ENCODE assay signal across 1 cellular context in the genomic region with DNA sequence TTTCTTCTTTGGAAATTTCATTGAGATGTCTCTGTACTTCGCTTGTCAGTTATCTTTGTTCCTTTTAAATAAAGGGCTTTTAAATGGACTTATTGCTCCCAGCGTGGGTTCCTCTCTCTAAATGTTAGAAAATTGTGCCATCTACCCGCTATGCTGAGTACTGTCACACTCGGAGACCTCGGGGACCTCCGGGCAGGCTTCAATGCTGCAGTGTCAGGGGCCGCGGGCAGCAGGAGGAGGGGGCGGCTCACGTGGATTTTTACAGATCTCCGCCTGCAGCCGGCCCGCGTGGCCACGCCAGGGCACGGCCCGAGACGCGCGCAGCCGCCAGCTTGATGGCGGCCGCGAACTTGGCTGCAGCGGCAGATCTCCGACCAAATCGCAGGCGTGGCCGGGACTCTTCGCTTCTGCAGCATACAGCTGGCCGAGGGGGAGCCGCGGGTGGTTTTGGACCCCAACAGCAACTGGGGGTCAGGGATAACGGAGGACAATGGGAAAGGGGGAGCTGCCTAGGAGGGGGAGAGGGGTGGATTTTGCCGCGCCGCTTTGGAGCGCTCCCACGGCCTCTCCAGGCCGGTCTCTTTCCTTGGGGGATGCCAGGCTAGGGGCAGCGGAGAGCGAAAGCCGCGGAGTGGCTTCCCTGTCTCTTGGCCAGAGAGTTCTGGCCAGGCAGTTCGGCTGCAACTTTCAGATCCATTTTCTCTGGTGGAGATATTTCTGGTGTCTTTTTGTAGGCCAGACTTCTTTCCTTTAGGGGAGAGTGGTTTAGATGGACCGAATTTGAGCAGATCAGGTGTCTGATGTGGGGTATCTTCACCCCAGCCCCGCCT.
A peak's percentile ranks its signal among the peaks of the same experiment; 100 is the strongest.
TF ChIP-seq lines count a peak whose summit lies in the region.

No MANE protein-coding gene starts in this region.

TF ChIP-seq in K562, 482 proteins besides CTCF, POLR2A, EP300 and RAD21 (continued from another document):
- TF ChIP-seq JUND (IDR thresholded peaks at IDR 0.05; ENCODE audit: borderline replicate concordance, low read depth, low read length) (no peak), JUND (tag; IDR thresholded peaks at IDR 0.05; ENCODE audit: borderline replicate concordance, low read depth, low read length) (no peak), GTF3C2 (IDR thresholded peaks at IDR 0.05; ENCODE audit: borderline replicate concordance, extremely low read depth, insufficient read length) (no peak), POLR2G (IDR thresholded peaks at IDR 0.05; ENCODE audit: low read depth, low read length) (peak; percentile 63), STAT5A (IDR thresholded peaks at IDR 0.05; ENCODE audit: borderline replicate concordance, low read length) (no peak), MED1 (CRISPR knock-in tag; IDR thresholded peaks at IDR 0.05; ENCODE audit: borderline replicate concordance) (no peak), SAFB2 (IDR thresholded peaks at IDR 0.05; ENCODE audit: borderline replicate concordance, low read depth, low read length, severe bottlenecking) (no peak), THAP12 (CRISPR knock-in tag; IDR thresholded peaks at IDR 0.05) (no peak), ZNF41 (CRISPR knock-in tag; conservative IDR thresholded peaks at IDR 0.05) (no peak), RBFOX2 (IDR thresholded peaks at IDR 0.05; ENCODE audit: low read depth, low read length) (peak; percentile 38), STAT5B (CRISPR knock-in tag; IDR thresholded peaks at IDR 0.05) (no peak), RBM22 (IDR thresholded peaks at IDR 0.05; ENCODE audit: low read depth, low read length, poor library complexity, severe bottlenecking) (peak; percentile 21), ZNF347 (CRISPR knock-in tag; IDR thresholded peaks at IDR 0.05; ENCODE audit: low read depth) (no peak), SRSF7 (optimal IDR thresholded peaks at IDR 0.05; ENCODE audit: low read depth, low read length) (no peak), ZFP1 (CRISPR knock-in tag; IDR thresholded peaks at IDR 0.05) (no peak), USF2 (CRISPR knock-in tag; IDR thresholded peaks at IDR 0.05) (no peak), BRCA1 (IDR thresholded peaks at IDR 0.05) (no peak), BRCA1 (CRISPR knock-in tag; IDR thresholded peaks at IDR 0.05) (no peak), FOSL1 (tag; conservative IDR thresholded peaks at IDR 0.05) (no peak), CHD2 (IDR thresholded peaks at IDR 0.05; ENCODE audit: low read depth, low read length) (no peak), DACH1 (IDR thresholded peaks at IDR 0.05; ENCODE audit: partially characterized antibody) (no peak), CBX8 (IDR thresholded peaks at IDR 0.05; ENCODE audit: borderline replicate concordance, extremely low read depth, low read depth, low read length, poor library complexity, severe bottlenecking) (no peak), ZBTB33 (CRISPR knock-in tag; IDR thresholded peaks at IDR 0.05) (peak; percentile 89)
- TF ChIP-seq, protein P1, sequence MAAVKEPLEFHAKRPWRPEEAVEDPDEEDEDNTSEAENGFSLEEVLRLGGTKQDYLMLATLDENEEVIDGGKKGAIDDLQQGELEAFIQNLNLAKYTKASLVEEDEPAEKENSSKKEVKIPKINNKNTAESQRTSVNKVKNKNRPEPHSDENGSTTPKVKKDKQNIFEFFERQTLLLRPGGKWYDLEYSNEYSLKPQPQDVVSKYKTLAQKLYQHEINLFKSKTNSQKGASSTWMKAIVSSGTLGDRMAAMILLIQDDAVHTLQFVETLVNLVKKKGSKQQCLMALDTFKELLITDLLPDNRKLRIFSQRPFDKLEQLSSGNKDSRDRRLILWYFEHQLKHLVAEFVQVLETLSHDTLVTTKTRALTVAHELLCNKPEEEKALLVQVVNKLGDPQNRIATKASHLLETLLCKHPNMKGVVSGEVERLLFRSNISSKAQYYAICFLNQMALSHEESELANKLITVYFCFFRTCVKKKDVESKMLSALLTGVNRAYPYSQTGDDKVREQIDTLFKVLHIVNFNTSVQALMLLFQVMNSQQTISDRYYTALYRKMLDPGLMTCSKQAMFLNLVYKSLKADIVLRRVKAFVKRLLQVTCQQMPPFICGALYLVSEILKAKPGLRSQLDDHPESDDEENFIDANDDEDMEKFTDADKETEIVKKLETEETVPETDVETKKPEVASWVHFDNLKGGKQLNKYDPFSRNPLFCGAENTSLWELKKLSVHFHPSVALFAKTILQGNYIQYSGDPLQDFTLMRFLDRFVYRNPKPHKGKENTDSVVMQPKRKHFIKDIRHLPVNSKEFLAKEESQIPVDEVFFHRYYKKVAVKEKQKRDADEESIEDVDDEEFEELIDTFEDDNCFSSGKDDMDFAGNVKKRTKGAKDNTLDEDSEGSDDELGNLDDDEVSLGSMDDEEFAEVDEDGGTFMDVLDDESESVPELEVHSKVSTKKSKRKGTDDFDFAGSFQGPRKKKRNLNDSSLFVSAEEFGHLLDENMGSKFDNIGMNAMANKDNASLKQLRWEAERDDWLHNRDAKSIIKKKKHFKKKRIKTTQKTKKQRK (IDR thresholded peaks at IDR 0.05; ENCODE audit: borderline replicate concordance, low read depth, low read length), result no peak
- TF ChIP-seq, protein P2, sequence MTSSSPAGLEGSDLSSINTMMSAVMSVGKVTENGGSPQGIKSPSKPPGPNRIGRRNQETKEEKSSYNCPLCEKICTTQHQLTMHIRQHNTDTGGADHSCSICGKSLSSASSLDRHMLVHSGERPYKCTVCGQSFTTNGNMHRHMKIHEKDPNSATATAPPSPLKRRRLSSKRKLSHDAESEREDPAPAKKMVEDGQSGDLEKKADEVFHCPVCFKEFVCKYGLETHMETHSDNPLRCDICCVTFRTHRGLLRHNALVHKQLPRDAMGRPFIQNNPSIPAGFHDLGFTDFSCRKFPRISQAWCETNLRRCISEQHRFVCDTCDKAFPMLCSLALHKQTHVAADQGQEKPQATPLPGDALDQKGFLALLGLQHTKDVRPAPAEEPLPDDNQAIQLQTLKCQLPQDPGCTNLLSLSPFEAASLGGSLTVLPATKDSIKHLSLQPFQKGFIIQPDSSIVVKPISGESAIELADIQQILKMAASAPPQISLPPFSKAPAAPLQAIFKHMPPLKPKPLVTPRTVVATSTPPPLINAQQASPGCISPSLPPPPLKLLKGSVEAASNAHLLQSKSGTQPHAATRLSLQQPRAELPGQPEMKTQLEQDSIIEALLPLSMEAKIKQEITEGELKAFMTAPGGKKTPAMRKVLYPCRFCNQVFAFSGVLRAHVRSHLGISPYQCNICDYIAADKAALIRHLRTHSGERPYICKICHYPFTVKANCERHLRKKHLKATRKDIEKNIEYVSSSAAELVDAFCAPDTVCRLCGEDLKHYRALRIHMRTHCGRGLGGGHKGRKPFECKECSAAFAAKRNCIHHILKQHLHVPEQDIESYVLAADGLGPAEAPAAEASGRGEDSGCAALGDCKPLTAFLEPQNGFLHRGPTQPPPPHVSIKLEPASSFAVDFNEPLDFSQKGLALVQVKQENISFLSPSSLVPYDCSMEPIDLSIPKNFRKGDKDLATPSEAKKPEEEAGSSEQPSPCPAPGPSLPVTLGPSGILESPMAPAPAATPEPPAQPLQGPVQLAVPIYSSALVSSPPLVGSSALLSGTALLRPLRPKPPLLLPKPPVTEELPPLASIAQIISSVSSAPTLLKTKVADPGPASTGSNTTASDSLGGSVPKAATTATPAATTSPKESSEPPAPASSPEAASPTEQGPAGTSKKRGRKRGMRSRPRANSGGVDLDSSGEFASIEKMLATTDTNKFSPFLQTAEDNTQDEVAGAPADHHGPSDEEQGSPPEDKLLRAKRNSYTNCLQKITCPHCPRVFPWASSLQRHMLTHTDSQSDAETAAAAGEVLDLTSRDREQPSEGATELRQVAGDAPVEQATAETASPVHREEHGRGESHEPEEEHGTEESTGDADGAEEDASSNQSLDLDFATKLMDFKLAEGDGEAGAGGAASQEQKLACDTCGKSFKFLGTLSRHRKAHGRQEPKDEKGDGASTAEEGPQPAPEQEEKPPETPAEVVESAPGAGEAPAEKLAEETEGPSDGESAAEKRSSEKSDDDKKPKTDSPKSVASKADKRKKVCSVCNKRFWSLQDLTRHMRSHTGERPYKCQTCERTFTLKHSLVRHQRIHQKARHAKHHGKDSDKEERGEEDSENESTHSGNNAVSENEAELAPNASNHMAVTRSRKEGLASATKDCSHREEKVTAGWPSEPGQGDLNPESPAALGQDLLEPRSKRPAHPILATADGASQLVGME (CRISPR knock-in tag; IDR thresholded peaks at IDR 0.05), result no peak
- TF ChIP-seq, protein P3, sequence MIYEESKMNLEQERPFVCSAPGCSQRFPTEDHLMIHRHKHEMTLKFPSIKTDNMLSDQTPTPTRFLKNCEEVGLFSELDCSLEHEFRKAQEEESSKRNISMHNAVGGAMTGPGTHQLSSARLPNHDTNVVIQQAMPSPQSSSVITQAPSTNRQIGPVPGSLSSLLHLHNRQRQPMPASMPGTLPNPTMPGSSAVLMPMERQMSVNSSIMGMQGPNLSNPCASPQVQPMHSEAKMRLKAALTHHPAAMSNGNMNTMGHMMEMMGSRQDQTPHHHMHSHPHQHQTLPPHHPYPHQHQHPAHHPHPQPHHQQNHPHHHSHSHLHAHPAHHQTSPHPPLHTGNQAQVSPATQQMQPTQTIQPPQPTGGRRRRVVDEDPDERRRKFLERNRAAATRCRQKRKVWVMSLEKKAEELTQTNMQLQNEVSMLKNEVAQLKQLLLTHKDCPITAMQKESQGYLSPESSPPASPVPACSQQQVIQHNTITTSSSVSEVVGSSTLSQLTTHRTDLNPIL (CRISPR knock-in tag; IDR thresholded peaks at IDR 0.05), result no peak
